In the genomic region with DNA sequence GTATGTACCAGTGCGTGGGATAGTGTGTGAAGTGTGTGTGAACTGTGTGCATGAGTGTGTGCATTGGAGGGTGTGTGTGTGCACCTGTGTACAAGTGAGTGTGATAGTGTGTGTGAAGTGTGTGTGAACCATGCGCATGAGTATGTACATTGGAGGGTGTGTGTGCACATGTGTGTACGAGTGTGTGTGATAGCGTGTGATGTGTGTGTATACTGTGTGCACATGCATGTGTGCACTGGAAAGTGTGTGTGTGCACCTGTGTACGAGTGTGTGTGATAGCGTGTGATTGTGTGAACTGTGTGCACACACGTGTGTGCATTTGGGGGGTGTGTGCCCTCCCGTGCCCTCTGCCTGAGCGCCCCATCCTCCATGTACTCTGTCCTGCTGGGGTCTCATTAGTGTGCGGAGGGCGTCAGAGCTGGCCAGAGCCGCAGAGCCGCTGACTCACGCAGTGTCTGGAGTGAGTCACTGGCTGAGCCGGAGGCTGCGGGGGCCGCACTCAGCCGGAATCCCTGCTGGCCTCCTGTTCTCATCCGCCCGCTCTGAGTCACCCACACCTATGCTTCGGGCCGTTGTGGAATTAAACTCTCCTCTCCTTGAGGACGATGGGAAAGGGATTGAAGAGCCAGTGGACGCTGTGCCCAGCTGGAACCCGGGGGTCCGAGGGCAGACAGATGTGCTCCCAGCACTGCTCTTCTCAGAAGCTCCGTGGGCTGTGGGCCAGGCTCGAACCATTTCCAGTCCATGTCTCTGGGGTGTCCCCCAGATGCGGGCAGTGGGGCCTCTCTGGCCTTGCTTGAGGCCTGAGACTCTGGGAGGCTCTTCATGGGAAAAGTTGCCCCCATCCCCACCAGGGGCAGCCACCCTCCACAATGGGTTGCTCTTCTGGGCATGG, we compare ENCODE assay signal across 1 cellular context.
A peak's percentile ranks its signal among the peaks of the same experiment; 100 is the strongest.
TF ChIP-seq lines count a peak whose summit lies in the region.

No MANE protein-coding gene starts in this region.

TF ChIP-seq in HepG2, 621 proteins besides CTCF, POLR2A, EP300 and RAD21 (continued from another document):
- peak; percentile 86 for TF ChIP-seq ZNF646 (CRISPR knock-in tag; IDR thresholded peaks at IDR 0.05)
- TF ChIP-seq MYC (CRISPR knock-in tag; IDR thresholded peaks at IDR 0.05; ENCODE audit: borderline replicate concordance) = 0 out of 2 replicates have a peak, but pooled peaks have one; percentile 20
- TF ChIP-seq MAX (IDR thresholded peaks at IDR 0.05) = 0 out of 2 replicates have a peak, but pooled peaks have one; percentile 3
- TF ChIP-seq JUNB (CRISPR knock-in tag; IDR thresholded peaks at IDR 0.05; ENCODE audit: borderline replicate concordance) = peak; percentile 82
- TF ChIP-seq ARID5B (CRISPR knock-in tag; IDR thresholded peaks at IDR 0.05) = peak; percentile 42; the same call in 1 of the 2 replicates
- TF ChIP-seq RNF2 (conservative IDR thresholded peaks at IDR 0.05; ENCODE audit: low read depth) = peak; percentile 36; the same call in 1 of the 2 replicates
- TF ChIP-seq HNRNPLL (IDR thresholded peaks at IDR 0.05; ENCODE audit: low read depth, low read length, poor library complexity, severe bottlenecking) = peak; percentile 56
- TF ChIP-seq JUN (CRISPR knock-in tag; IDR thresholded peaks at IDR 0.05) = peak; percentile 72; the same call in 1 of the 2 replicates
- TF ChIP-seq STAG1 (CRISPR knock-in tag; IDR thresholded peaks at IDR 0.05) = no peak
- TF ChIP-seq ETV5 (CRISPR knock-in tag; IDR thresholded peaks at IDR 0.05; ENCODE audit: borderline replicate concordance) = peak; percentile 68; the same call in 1 of the 2 replicates
- TF ChIP-seq ZNF687 (CRISPR knock-in tag; IDR thresholded peaks at IDR 0.05) = peak; percentile 57
- no peak for TF ChIP-seq SNAPC2 (CRISPR knock-in tag; IDR thresholded peaks at IDR 0.05)
- TF ChIP-seq HMG20A (CRISPR knock-in tag; IDR thresholded peaks at IDR 0.05; ENCODE audit: borderline replicate concordance) = peak; percentile 12; the same call in 1 of the 2 replicates
- TF ChIP-seq, protein P1, sequence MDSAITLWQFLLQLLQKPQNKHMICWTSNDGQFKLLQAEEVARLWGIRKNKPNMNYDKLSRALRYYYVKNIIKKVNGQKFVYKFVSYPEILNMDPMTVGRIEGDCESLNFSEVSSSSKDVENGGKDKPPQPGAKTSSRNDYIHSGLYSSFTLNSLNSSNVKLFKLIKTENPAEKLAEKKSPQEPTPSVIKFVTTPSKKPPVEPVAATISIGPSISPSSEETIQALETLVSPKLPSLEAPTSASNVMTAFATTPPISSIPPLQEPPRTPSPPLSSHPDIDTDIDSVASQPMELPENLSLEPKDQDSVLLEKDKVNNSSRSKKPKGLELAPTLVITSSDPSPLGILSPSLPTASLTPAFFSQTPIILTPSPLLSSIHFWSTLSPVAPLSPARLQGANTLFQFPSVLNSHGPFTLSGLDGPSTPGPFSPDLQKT (CRISPR knock-in tag; IDR thresholded peaks at IDR 0.05; ENCODE audit: borderline replicate concordance) = 0 out of 2 replicates have a peak, but pooled peaks have one; percentile 29
- TF ChIP-seq ZNF260 (CRISPR knock-in tag; IDR thresholded peaks at IDR 0.05; ENCODE audit: borderline replicate concordance, low read depth) = no peak
- TF ChIP-seq EHMT2 (IDR thresholded peaks at IDR 0.05; ENCODE audit: borderline replicate concordance, low read depth, low read length) = no peak
- TF ChIP-seq DNMT1 (CRISPR knock-in tag; IDR thresholded peaks at IDR 0.05) = no peak
- no peak for TF ChIP-seq MIER3 (CRISPR knock-in tag; IDR thresholded peaks at IDR 0.05; ENCODE audit: borderline replicate concordance)
- TF ChIP-seq, protein P2, sequence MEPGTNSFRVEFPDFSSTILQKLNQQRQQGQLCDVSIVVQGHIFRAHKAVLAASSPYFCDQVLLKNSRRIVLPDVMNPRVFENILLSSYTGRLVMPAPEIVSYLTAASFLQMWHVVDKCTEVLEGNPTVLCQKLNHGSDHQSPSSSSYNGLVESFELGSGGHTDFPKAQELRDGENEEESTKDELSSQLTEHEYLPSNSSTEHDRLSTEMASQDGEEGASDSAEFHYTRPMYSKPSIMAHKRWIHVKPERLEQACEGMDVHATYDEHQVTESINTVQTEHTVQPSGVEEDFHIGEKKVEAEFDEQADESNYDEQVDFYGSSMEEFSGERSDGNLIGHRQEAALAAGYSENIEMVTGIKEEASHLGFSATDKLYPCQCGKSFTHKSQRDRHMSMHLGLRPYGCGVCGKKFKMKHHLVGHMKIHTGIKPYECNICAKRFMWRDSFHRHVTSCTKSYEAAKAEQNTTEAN (CRISPR knock-in tag; conservative IDR thresholded peaks at IDR 0.05) = peak; percentile 78
- TF ChIP-seq PATZ1 (CRISPR knock-in tag; IDR thresholded peaks at IDR 0.05) = 0 out of 2 replicates have a peak, but pooled peaks have one; percentile 31
- peak; percentile 26; the same call in 1 of the 2 replicates for TF ChIP-seq ZFY (CRISPR knock-in tag; IDR thresholded peaks at IDR 0.05)
- TF ChIP-seq HOXA7 (CRISPR knock-in tag; IDR thresholded peaks at IDR 0.05) = peak; percentile 87; the same call in 1 of the 2 replicates
- peak; percentile 39; the same call in 1 of the 2 replicates for TF ChIP-seq GABPB1 (CRISPR knock-in tag; IDR thresholded peaks at IDR 0.05)
- TF ChIP-seq MEIS2 (CRISPR knock-in tag; IDR thresholded peaks at IDR 0.05) = no peak
- TF ChIP-seq ZFP82 (CRISPR knock-in tag; IDR thresholded peaks at IDR 0.05; ENCODE audit: borderline replicate concordance) = no peak
